ENCODE assay signal across 20 cellular contexts in genomic region chr17:4514779-4515178, GRCh38. TPM values are rescaled to one million over a fixed set of nuclear protein-coding genes. Genes with fewer than 3 reads are reported as not detected.
A peak's percentile ranks its signal among the peaks of the same experiment; 100 is the strongest.
DNase-seq lines count a peak whose midpoint lies in the region; ATAC-seq and TF ChIP-seq lines count a peak whose summit lies in the region.
"Had no signal": no experiment of that assay in that cellular context is flagged by ENCODE, and none has a peak within 500 bp of the region (broad histone marks: within the 10 kb centered on the region; RNA-seq: fewer than 3 reads in every experiment).

No MANE protein-coding gene starts in this region.

- no TSS peak for BruUV-seq in Caco-2 (replicated peaks; lab: Mats Ljungman, UMichigan)

- no peak for ATAC-seq in stimulated activated effector memory CD8-positive, alpha-beta T cell treated with anti-CD3 and anti-CD28 coated beads, Interleukin-12 subunit alpha, Interleukin-12 subunit beta, amount 100 ng/mL, for 72 hours
- ATAC-seq in HG02938 (IDR thresholded peaks at IDR 0.05; ENCODE audit: unreplicated experiment), result no peak
- no peak for ATAC-seq in activated CD4-positive, CD25-positive, alpha-beta regulatory T cell treated with anti-CD3 and anti-CD28 coated beads, Interleukin-2, amount 50 U/mL, for 24 hours
- ATAC-seq: CD8-positive, alpha-beta T cell had no signal

- TF ChIP-seq CTCF in Caco-2 (IDR thresholded peaks at IDR 0.05; ENCODE audit: insufficient read depth in 1 of 2, low read depth in 1 of 2, low read length in 1 of 2, severe bottlenecking in 1 of 2, unreplicated experiment in 1 of 2) (no peak), mesothelial cell of epicardium (IDR thresholded peaks at IDR 0.05; ENCODE audit: unreplicated experiment) (no peak)

- H3K9me3 ChIP-seq in Caco-2, result no peaks in the 10 kb centered on the region

- DNase-seq in Caco-2 (no peak), mesothelial cell of epicardium (ENCODE audit: low spot score in 2 of 2, unreplicated experiment in 2 of 2) (no peak), NCI-H128 (lab: John Stamatoyannopoulos, UW; ENCODE audit: unreplicated experiment) (no peak), RPMI8226 (no peak)
- DNase-seq in stimulated activated effector memory CD8-positive, alpha-beta T cell treated with anti-CD3 and anti-CD28 coated beads, Interleukin-12 subunit alpha, Interleukin-12 subunit beta, amount 100 ng/mL, for 72 hours (ENCODE audit: low spot score in 2 of 2), result no peak
- DNase-seq: DMS 273 treated with DMSO at 0.1 percent for 48 hours, NCI-H1092, NCI-H1694, NCI-H2107, NCI-H226, NCI-H526 treated with DMSO at 0.1 percent for 48 hours, Right ventricle myocardium superior had no signal

- intact Hi-C loops in Caco-2 (cut with micrococcal nuclease; ENCODE audit: unreplicated experiment), result loop anchor here (10.0 kb wide), 1 partner anchor 60 kb away; no protein-coding TSS in a partner anchor

- H3K27me3 Mint-ChIP-seq in Caco-2 (ENCODE audit: insufficient read depth, unreplicated experiment), result no peaks in the 10 kb centered on the region
- H3K27me3 Mint-ChIP-seq in mesothelial cell of epicardium (ENCODE audit: low read depth), result no peaks in the 10 kb centered on the region

- H3K4me1 ChIP-seq in Caco-2, result peaks cover 29% of the 10 kb centered on the region

- H3K4me1 Mint-ChIP-seq in Caco-2 (ENCODE audit: low read depth, unreplicated experiment), result peaks cover 15% of the 10 kb centered on the region
- peaks cover 41% of the 10 kb centered on the region for H3K4me1 Mint-ChIP-seq in mesothelial cell of epicardium
- peaks cover 7% of the 10 kb centered on the region for H3K4me1 Mint-ChIP-seq in stimulated activated effector memory CD8-positive, alpha-beta T cell treated with anti-CD3 and anti-CD28 coated beads, Interleukin-12 subunit alpha, Interleukin-12 subunit beta, amount 100 ng/mL, for 72 hours

- H3K27me3 ChIP-seq in Caco-2 (replicated peaks; ENCODE audit: control insufficient read depth, insufficient read depth, low read length), result no peaks in the 10 kb centered on the region

- H3K4me3 Mint-ChIP-seq in Caco-2 (ENCODE audit: unreplicated experiment), result peak overlapping the region; percentile 57
- H3K4me3 Mint-ChIP-seq in mesothelial cell of epicardium, result no peak overlapping the region
- no peak overlapping the region for H3K4me3 Mint-ChIP-seq in stimulated activated effector memory CD8-positive, alpha-beta T cell treated with anti-CD3 and anti-CD28 coated beads, Interleukin-12 subunit alpha, Interleukin-12 subunit beta, amount 100 ng/mL, for 72 hours
- H3K4me3 Mint-ChIP-seq: CD8-positive, alpha-beta T cell; GM23338 had no signal

- H3K27ac ChIP-seq in cingulate gyrus (ENCODE audit: low read depth, low read length), result peak overlapping the region; percentile 19
- H3K27ac ChIP-seq: KMS-11 had no signal

- no peaks in the 10 kb centered on the region for H3K36me3 ChIP-seq in Caco-2 (ENCODE audit: control insufficient read depth, insufficient read depth, low read length)

- CTCF ChIA-PET in Caco-2 (lab: Charles Lee), result no interaction called here

- H3K36me3 Mint-ChIP-seq in Caco-2 (ENCODE audit: insufficient read depth, unreplicated experiment) (peaks cover 10% of the 10 kb centered on the region), mesothelial cell of epicardium (peaks cover 1% of the 10 kb centered on the region)
- H3K36me3 Mint-ChIP-seq in stimulated activated effector memory CD8-positive, alpha-beta T cell treated with anti-CD3 and anti-CD28 coated beads, Interleukin-12 subunit alpha, Interleukin-12 subunit beta, amount 100 ng/mL, for 72 hours, result no peaks in the 10 kb centered on the region
- H3K36me3 Mint-ChIP-seq: CD8-positive, alpha-beta T cell had no signal

- H3K27ac Mint-ChIP-seq in Caco-2 (ENCODE audit: unreplicated experiment), result peak overlapping the region; percentile 93
- peak overlapping the region; percentile 98 for H3K27ac Mint-ChIP-seq in mesothelial cell of epicardium
- H3K27ac Mint-ChIP-seq in stimulated activated effector memory CD8-positive, alpha-beta T cell treated with anti-CD3 and anti-CD28 coated beads, Interleukin-12 subunit alpha, Interleukin-12 subunit beta, amount 100 ng/mL, for 72 hours, result peak overlapping the region; percentile 61
- H3K27ac Mint-ChIP-seq: CD8-positive, alpha-beta T cell; GM23338 had no signal

- no peak overlapping the region for H3K4me3 ChIP-seq in Caco-2 (ENCODE audit: low read depth, low read length)
- H3K4me3 ChIP-seq: GM23338 had no signal

- POLR2A ChIA-PET in Caco-2 (lab: Charles Lee), result no interaction called here

- H3K9me3 Mint-ChIP-seq in Caco-2 (ENCODE audit: unreplicated experiment) (no peaks in the 10 kb centered on the region), mesothelial cell of epicardium (no peaks in the 10 kb centered on the region)
- no peaks in the 10 kb centered on the region for H3K9me3 Mint-ChIP-seq in stimulated activated effector memory CD8-positive, alpha-beta T cell treated with anti-CD3 and anti-CD28 coated beads, Interleukin-12 subunit alpha, Interleukin-12 subunit beta, amount 100 ng/mL, for 72 hours
- H3K9me3 Mint-ChIP-seq: CD8-positive, alpha-beta T cell; GM23338 had no signal

RNA-seq across cellular contexts. Expression of gene SPNS2, which starts 16.1 kb away (rescaled TPM):
- 1.00 TPM in 2 replicates for total RNA-seq in Caco-2 (2022)
- total RNA-seq in mesothelial cell of epicardium, result 12.2 to 13.7 TPM (median 13.2 TPM) in 3 replicates
- total RNA-seq: Daoy, MCF 10A had no signal

RNA-seq across cellular contexts. Expression of gene MYBBP1A, which starts 40.4 kb away (rescaled TPM):
- total RNA-seq in Caco-2 (2022) (44.5 and 47.4 TPM in 2 replicates), mesothelial cell of epicardium (69.5 to 74.6 TPM (median 73.5 TPM) in 3 replicates)

RNA-seq across cellular contexts. Expression of gene GGT6, which starts 45.6 kb away (rescaled TPM):
- total RNA-seq in Caco-2 (2022), result not detected in 2 replicates
- total RNA-seq in mesothelial cell of epicardium, result 0.09 to 0.27 TPM (median 0.22 TPM) in 3 replicates
- total RNA-seq: CD8-positive, alpha-beta T cell; Daoy; MCF 10A; Right ventricle myocardium superior had no signal
